ENCODE assay signal across 8 cellular contexts in genomic region chr16:88534731-88535141, GRCh38. TPM values are rescaled to one million over a fixed set of nuclear protein-coding genes. Genes with fewer than 3 reads are reported as not detected.
DNase-seq lines count a peak whose midpoint lies in the region; ATAC-seq and TF ChIP-seq lines count a peak whose summit lies in the region.

No MANE protein-coding gene starts in this region.

- H3K27ac Mint-ChIP-seq in activated naive CD4-positive, alpha-beta T cell treated with anti-CD3 and anti-CD28 coated beads for 36 hours = peak overlapping the region; percentile 75

- H3K4me3 Mint-ChIP-seq in activated naive CD4-positive, alpha-beta T cell treated with anti-CD3 and anti-CD28 coated beads for 36 hours = peak overlapping the region; percentile 69

- no peak for ATAC-seq in GM21423 (IDR thresholded peaks at IDR 0.05; ENCODE audit: unreplicated experiment)

- H3K4me1 Mint-ChIP-seq in activated naive CD4-positive, alpha-beta T cell treated with anti-CD3 and anti-CD28 coated beads for 36 hours (ENCODE audit: low read depth) = peaks cover 8% of the 10 kb centered on the region

- H3K9me3 Mint-ChIP-seq in activated naive CD4-positive, alpha-beta T cell treated with anti-CD3 and anti-CD28 coated beads for 36 hours = no peaks in the 10 kb centered on the region

- no peaks in the 10 kb centered on the region for H3K27me3 Mint-ChIP-seq in activated naive CD4-positive, alpha-beta T cell treated with anti-CD3 and anti-CD28 coated beads for 36 hours (ENCODE audit: low read depth)

- DNase-seq in activated CD8-positive, alpha-beta memory T cell treated with anti-CD3 and anti-CD28 coated beads for 24 hours = peak; percentile 79
- no peak for DNase-seq in activated CD8-positive, alpha-beta memory T cell treated with anti-CD3 and anti-CD28 coated beads, Interleukin-2, amount 50 U/mL, for 4 hours
- DNase-seq in Jurkat, Clone E6-1 (ENCODE audit: low read depth, low spot score) = no peak
- DNase-seq in activated naive CD4-positive, alpha-beta T cell treated with anti-CD3 and anti-CD28 coated beads for 36 hours = no peak
- DNase-seq in left ventricle myocardium inferior (peak; percentile 57), spleen (peak; percentile 90), NCI-H1436 treated with DMSO at 0.1 percent for 48 hours (lab: John Stamatoyannopoulos, UW) (no peak)

- peaks cover 4% of the 10 kb centered on the region for H3K36me3 Mint-ChIP-seq in activated naive CD4-positive, alpha-beta T cell treated with anti-CD3 and anti-CD28 coated beads for 36 hours (ENCODE audit: low read depth)

- H3K27me3 ChIP-seq in left ventricle myocardium inferior (ENCODE audit: low read depth) (peaks cover 17% of the 10 kb centered on the region), spleen (replicated peaks in 1 of 7) (peaks cover 0 to 10% (median 1%) of the 10 kb centered on the region in 7 donors)

- H3K27ac ChIP-seq in left ventricle myocardium inferior (replicated peaks) (peak overlapping the region; percentile 71), spleen (peak overlapping the region in 5 of 8 donors; percentile 4 to 95 (median 89))

- CTCF ChIA-PET in activated naive CD4-positive, alpha-beta T cell treated with anti-CD3 and anti-CD28 coated beads for 36 hours (lab: Charles Lee) = no interaction called here

- H3K36me3 ChIP-seq in left ventricle myocardium inferior (no peaks in the 10 kb centered on the region), spleen (peaks cover 0 to 39% (median 7%) of the 10 kb centered on the region in 6 donors)

- no peak for TF ChIP-seq POLR2A in spleen (IDR thresholded peaks at IDR 0.05)

- TF ChIP-seq CTCF in left ventricle myocardium inferior (IDR thresholded peaks at IDR 0.05; ENCODE audit: borderline replicate concordance) (no peak), spleen (IDR thresholded peaks at IDR 0.05 in 8 of 11, conservative IDR thresholded peaks at IDR 0.05 in 3 of 11) (peak in 4 of 11 experiments; percentile 23 to 36 (median 28))

- peak overlapping the region; percentile 56 for H3K4me3 ChIP-seq in Jurkat, Clone E6-1 (ENCODE audit: low read length)
- H3K4me3 ChIP-seq in left ventricle myocardium inferior = peak overlapping the region; percentile 78
- H3K4me3 ChIP-seq in spleen = peak overlapping the region; percentile 14 to 86 (median 48)

- H3K9me3 ChIP-seq in left ventricle myocardium inferior (replicated peaks) = no peaks in the 10 kb centered on the region
- no peaks in the 10 kb centered on the region for H3K9me3 ChIP-seq in spleen

- intact Hi-C loops in activated naive CD4-positive, alpha-beta T cell treated with anti-CD3 and anti-CD28 coated beads for 36 hours (cut with micrococcal nuclease) = no loop called here
- intact Hi-C loops in left ventricle myocardium inferior (cut with micrococcal nuclease) = no loop called here
- intact Hi-C loops in spleen (cut with DNase I; ENCODE audit: low total_unique reads) = no loop called here

- WGBS in spleen, 5 donors = 15 to 55% (median 39%) methylated on average over 8 to 48 of the region's 48 CpGs

- H3K4me1 ChIP-seq in left ventricle myocardium inferior (peaks cover 25% of the 10 kb centered on the region), spleen (peaks cover 9 to 50% (median 25%) of the 10 kb centered on the region in 6 donors)

RNA-seq across cellular contexts. Expression of gene ZC3H18, which starts 35.5 kb away (rescaled TPM):
- polyA plus RNA-seq in Jurkat, Clone E6-1 (2012; ENCODE audit: insufficient read depth, insufficient read length) = 52.1 TPM
- 10 to 100 TPM; 55.8 to 58.5 TPM for total RNA-seq in activated naive CD4-positive, alpha-beta T cell treated with anti-CD3 and anti-CD28 coated beads for 36 hours
- total RNA-seq in left ventricle myocardium inferior = 21.3 TPM
- total RNA-seq in spleen = 10 to 100 TPM; 24.1 to 65.2 (median 53.6) TPM
- 10 to 100 TPM; 18.0 to 29.3 (median 18.3) TPM for polyA plus RNA-seq in spleen

Comparison
In these comparisons a context has a peak if more than half of its experiments do, and no peak if none do; other contexts are left out.
1. DNase-seq: peak in activated CD8-positive, alpha-beta memory T cell treated with anti-CD3 and anti-CD28 coated beads for 24 hours (single experiment), left ventricle myocardium inferior (single experiment) and spleen (single experiment); none in activated CD8-positive, alpha-beta memory T cell treated with anti-CD3 and anti-CD28 coated beads, Interleukin-2, amount 50 U/mL, for 4 hours (single experiment), Jurkat, Clone E6-1 (single experiment), activated naive CD4-positive, alpha-beta T cell treated with anti-CD3 and anti-CD28 coated beads for 36 hours (single experiment) and NCI-H1436 treated with DMSO at 0.1 percent for 48 hours (single experiment).
2. Peak in every context shown above with its lines, with median percentiles within 50 percentile points of each other: H3K4me3 ChIP-seq.